In genomic region chr1:43237131-43237530, GRCh38 we compare ENCODE assay signal across 22 cellular contexts. TPM values are rescaled to one million over a fixed set of nuclear protein-coding genes. Genes with fewer than 3 reads are reported as not detected.
DNase-seq lines count a peak whose midpoint lies in the region; ATAC-seq lines count a peak whose summit lies in the region.
"Had no signal": no experiment of that assay in that cellular context is flagged by ENCODE, and none has a peak within 500 bp of the region (broad histone marks: within the 10 kb centered on the region; RNA-seq: fewer than 3 reads in every experiment).

No MANE protein-coding gene starts in this region.

- no peak for ATAC-seq in HG02571 (IDR thresholded peaks at IDR 0.05; ENCODE audit: unreplicated experiment)
- ATAC-seq: GM23338, Panc1 had no signal

- peak overlapping the region; percentile 75 for H3K27ac ChIP-seq in temporal lobe (ENCODE audit: low read depth, low read length)
- H3K27ac ChIP-seq: 22Rv1, KMS-11 had no signal

- DNase-seq in activated CD8-positive, alpha-beta memory T cell treated with anti-CD3 and anti-CD28 coated beads, Interleukin-2, amount 50 U/mL, for 48 hours: peak; percentile 1
- no peak for DNase-seq in activated CD8-positive, alpha-beta memory T cell treated with anti-CD3 and anti-CD28 coated beads, Interleukin-2, amount 50 U/mL, for 4 hours
- peak; percentile 24 for DNase-seq in NCI-H526 treated with DMSO at 0.1 percent for 48 hours (lab: John Stamatoyannopoulos, UW)
- peak; percentile 71 for DNase-seq in hepatic stellate cell (ENCODE audit: low spot score)
- no peak for DNase-seq in HCEC 1CT
- no peak for DNase-seq in NCI-H2196 (lab: John Stamatoyannopoulos, UW; ENCODE audit: unreplicated experiment)
- DNase-seq: BE2C; CD4-positive, alpha-beta memory T cell; DND-41; GF-D8; NCI-H1092 treated with DMSO at 0.1 percent for 48 hours; NCI-H1694; NCI-H446 treated with DMSO at 0.1 percent for 48 hours; NCI-H774 had no signal

RNA-seq across cellular contexts. Expression of gene TMEM125, which starts 32.7 kb away (rescaled TPM):
- 0.49 TPM for total RNA-seq in temporal lobe
- total RNA-seq: CD4-positive, alpha-beta memory T cell; M059J; SK-MEL-5 had no signal

RNA-seq across cellular contexts. Expression of gene C1orf210, which starts 48.2 kb away (rescaled TPM):
- total RNA-seq in temporal lobe: not detected
- total RNA-seq: CD4-positive, alpha-beta memory T cell; M059J; SK-MEL-5 had no signal

Comparison
In these comparisons a context has a peak if more than half of its experiments do, and no peak if none do; other contexts are left out.
1. DNase-seq: peak in activated CD8-positive, alpha-beta memory T cell treated with anti-CD3 and anti-CD28 coated beads, Interleukin-2, amount 50 U/mL, for 48 hours (single experiment), NCI-H526 treated with DMSO at 0.1 percent for 48 hours (single experiment) and hepatic stellate cell (single experiment); none in activated CD8-positive, alpha-beta memory T cell treated with anti-CD3 and anti-CD28 coated beads, Interleukin-2, amount 50 U/mL, for 4 hours (single experiment), HCEC 1CT (single experiment) and NCI-H2196 (single experiment).